ENCODE assay signal across 9 cellular contexts in the genomic region with DNA sequence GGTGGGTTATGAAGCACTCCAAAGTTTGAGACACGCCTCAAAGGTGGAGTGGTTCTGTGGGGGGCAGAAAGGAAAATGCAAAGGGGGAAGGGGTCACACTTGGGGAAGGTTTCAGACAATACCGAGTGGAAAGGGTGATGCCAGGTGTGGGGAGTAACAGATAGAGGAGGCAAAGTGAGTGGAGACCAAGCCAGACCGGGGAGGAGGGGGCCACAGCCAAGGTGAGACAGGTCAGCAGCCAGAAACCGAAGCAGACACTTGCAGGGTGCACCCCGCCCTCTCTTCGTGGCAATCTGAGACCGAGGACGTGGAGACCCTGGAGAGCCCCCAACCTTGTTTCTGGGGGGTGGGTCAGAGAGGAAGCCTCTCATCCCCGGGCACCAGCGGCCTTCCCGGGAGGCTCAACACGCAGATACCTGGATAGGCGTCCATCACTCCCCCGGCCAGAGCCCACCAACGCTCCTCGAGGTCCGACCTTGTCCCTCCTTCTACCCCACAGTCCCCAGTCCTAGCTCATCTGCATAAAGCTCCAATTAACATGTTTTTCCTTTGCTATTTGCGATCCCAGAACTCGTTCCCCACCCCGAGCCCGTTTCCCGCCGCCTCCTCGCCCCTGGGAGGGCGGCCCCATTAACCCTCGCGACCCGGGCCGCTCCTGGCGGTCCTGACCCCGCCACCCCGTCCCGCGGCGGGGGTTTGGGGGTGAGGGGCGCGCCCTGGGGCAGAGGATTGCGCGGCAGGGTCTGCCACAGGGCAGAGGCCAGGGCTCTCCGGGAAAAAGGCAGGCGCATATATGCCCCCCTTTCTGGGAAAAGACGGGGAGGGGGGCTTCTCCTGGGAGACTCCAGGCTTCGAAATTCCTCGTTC. TPM values are rescaled to one million over a fixed set of nuclear protein-coding genes. Genes with fewer than 3 reads are reported as not detected.
DNase-seq lines count a peak whose midpoint lies in the region; ATAC-seq, FAIRE-seq and TF ChIP-seq lines count a peak whose summit lies in the region.
"Had no signal": no experiment of that assay in that cellular context is flagged by ENCODE, and none has a peak within 500 bp of the region (broad histone marks: within the 10 kb centered on the region; RNA-seq: fewer than 3 reads in every experiment).

No MANE protein-coding gene starts in this region.

- no peak for TF ChIP-seq RAD21 in HepG2 (CRISPR knock-in tag; IDR thresholded peaks at IDR 0.05)

- no peak overlapping the region for H3K9ac ChIP-seq in HepG2 (ENCODE audit: insufficient read depth, low read depth, low read length)

- H3K4me3 ChIP-seq in HepG2 (replicated peaks in 1 of 3; ENCODE audit: insufficient read depth in 1 of 3, low read depth in 2 of 3, low read length in 3 of 3) (no peak overlapping the region), right lobe of liver (no peak overlapping the region)
- H3K4me3 ChIP-seq: lung had no signal

- ATAC-seq in HepG2 (no peak), right lobe of liver (no peak), HG03457 (IDR thresholded peaks at IDR 0.05; ENCODE audit: unreplicated experiment) (no peak), HG03175 (IDR thresholded peaks at IDR 0.05; ENCODE audit: unreplicated experiment) (no peak)

- no peak for TF ChIP-seq EP300 in HepG2 (IDR thresholded peaks at IDR 0.05; ENCODE audit: low read depth in 2 of 2, low read length in 2 of 2)
- no peak for TF ChIP-seq EP300 in HepG2 (CRISPR knock-in tag; IDR thresholded peaks at IDR 0.05; ENCODE audit: borderline replicate concordance)

- H3K4me1 ChIP-seq in HepG2 (ENCODE audit: insufficient read depth, low read length) = peaks cover 30% of the 10 kb centered on the region
- H3K4me1 ChIP-seq in right lobe of liver = peaks cover 0 to 33% (median 11%) of the 10 kb centered on the region in 4 donors

- H3K27me3 ChIP-seq in HepG2 (ENCODE audit: control insufficient read depth in 1 of 2, insufficient read depth in 2 of 2, low read length in 2 of 2) (no peaks in the 10 kb centered on the region), right lobe of liver (no peaks in the 10 kb centered on the region)

- H3K27ac ChIP-seq in HepG2 (ENCODE audit: extremely low read length, insufficient read depth, low read length) (no peak overlapping the region), right lobe of liver (no peak overlapping the region)

- no peaks in the 10 kb centered on the region for H3K79me2 ChIP-seq in HepG2 (ENCODE audit: insufficient read depth, low read length)

- H3K4me1 Mint-ChIP-seq in brain (peaks cover 40% of the 10 kb centered on the region), mesothelial cell of epicardium (peaks cover 17% of the 10 kb centered on the region)

- H3K4me2 ChIP-seq in HepG2 (ENCODE audit: low read depth, low read length) = no peak overlapping the region

- no peaks in the 10 kb centered on the region for H4K20me1 ChIP-seq in HepG2 (ENCODE audit: insufficient read depth, low read length)

- CTCF ChIA-PET in HepG2 (lab: Yijun Ruan, JAX; ENCODE audit: low intra/inter-chr PET ratio, low total read pairs) = no interaction called here

- intact Hi-C loops in HepG2 (cut with micrococcal nuclease; ENCODE audit: unreplicated experiment) (no loop called here), right lobe of liver (cut with DNase I) (loop anchor here in 1 of 2 donors (10.0 kb wide), 1 partner anchor 137 kb away; no protein-coding TSS in a partner anchor)

- FAIRE-seq in HepG2 (lab: Jason Lieb, UNC) = no peak

- TF ChIP-seq POLR2A in HepG2 (IDR thresholded peaks at IDR 0.05; ENCODE audit: insufficient read depth in 1 of 2, low read depth in 2 of 2, low read length in 2 of 2) (no peak), right lobe of liver (IDR thresholded peaks at IDR 0.05) (no peak)

- H3K27ac Mint-ChIP-seq in brain (peak overlapping the region in 2 of 5 experiments; percentile 73 to 95), mesothelial cell of epicardium (no peak overlapping the region)

- peaks cover 49% of the 10 kb centered on the region for H3K27me3 Mint-ChIP-seq in brain
- peaks cover 75% of the 10 kb centered on the region for H3K27me3 Mint-ChIP-seq in mesothelial cell of epicardium (ENCODE audit: low read depth)

- no TSS peak for BruUV-seq in HepG2 (replicated peaks; lab: Mats Ljungman, UMichigan)

- H3K36me3 ChIP-seq in HepG2 (replicated peaks in 1 of 2; ENCODE audit: control insufficient read depth in 1 of 2, insufficient read depth in 2 of 2, low read length in 2 of 2) = peaks cover 16 to 36% of the 10 kb centered on the region in 2 experiments
- H3K36me3 ChIP-seq in right lobe of liver = peaks cover 0 to 35% (median 18%) of the 10 kb centered on the region in 4 donors

- WGBS in HepG2 (ENCODE audit: low lambda C conversion rate) = 95% methylated on average over 37 of the region's 44 CpGs
- 28% methylated on average over 34 of the region's 44 CpGs for WGBS in right lobe of liver (ENCODE audit: insufficient coverage, low coverage, low lambda C conversion rate, missing lambda C conversion rate)

- H3K36me3 Mint-ChIP-seq in brain (no peaks in the 10 kb centered on the region), mesothelial cell of epicardium (no peaks in the 10 kb centered on the region)

- in situ Hi-C loops in HepG2 (cut with HindIII; ENCODE audit: extremely low pct_ligation_motif_present, low pct_unique_long_range_greater_than_20kb) = no loop called here

- H3K9me3 ChIP-seq in HepG2 (ENCODE audit: low read length) (no peaks in the 10 kb centered on the region), right lobe of liver (no peaks in the 10 kb centered on the region)

- H3K4me3 Mint-ChIP-seq in brain = peak overlapping the region; percentile 80 to 86 (median 83)
- H3K4me3 Mint-ChIP-seq in mesothelial cell of epicardium = peak overlapping the region; percentile 65

- POLR2A ChIA-PET in HepG2 (lab: Yijun Ruan, JAX) = interaction anchor here (1.3 to 1.8 kb wide), 2 partner anchors 20 to 33 kb away, joined by 3 to 4 read pairs; a partner anchor contains a TSS

- H3K9me3 Mint-ChIP-seq in brain (peaks cover 0 to 2% (median 0%) of the 10 kb centered on the region in 5 experiments), mesothelial cell of epicardium (no peaks in the 10 kb centered on the region)

- DNase-seq in HepG2 (ENCODE audit: low spot score) (no peak), right lobe of liver (no peak), mesothelial cell of epicardium (ENCODE audit: low spot score in 2 of 2, unreplicated experiment in 2 of 2) (no peak), GDM1 (lab: John Stamatoyannopoulos, UW) (no peak), NCI-H510A (lab: John Stamatoyannopoulos, UW) (no peak)

- TF ChIP-seq CTCF in HepG2 (CRISPR knock-in tag; IDR thresholded peaks at IDR 0.05) (no peak), right lobe of liver (IDR thresholded peaks at IDR 0.05) (no peak), brain (conservative IDR thresholded peaks at IDR 0.05) (no peak), mesothelial cell of epicardium (IDR thresholded peaks at IDR 0.05; ENCODE audit: unreplicated experiment) (no peak)

- no peak overlapping the region for H2AFZ ChIP-seq in HepG2 (ENCODE audit: low read length)

RNA-seq across cellular contexts. Expression of a gene that starts 21.8 kb away (rescaled TPM):
- total RNA-seq in HepG2 (2016; rRNA removed; fragmentation: Illumina TruSeq; extraction: Trizol) = 0.45 and 1.3 TPM in 2 replicates
- total RNA-seq in HepG2 (2016; cell fraction: cytosol; rRNA removed; fragmentation: Illumina TruSeq; extraction: Trizol; ENCODE audit: low read depth) = 0.71 and 0.79 TPM in 2 replicates
- 0.42 and 0.91 TPM in 2 replicates for total RNA-seq in HepG2 (2016; cell fraction: insoluble cytoplasmic fraction; rRNA removed; fragmentation: Illumina TruSeq; extraction: Trizol)
- 1.1 and 1.2 TPM in 2 replicates for total RNA-seq in HepG2 (2016; cell fraction: membrane; rRNA removed; fragmentation: Illumina TruSeq; extraction: Trizol)
- total RNA-seq in HepG2 (2016; cell fraction: nucleus; rRNA removed; fragmentation: Illumina TruSeq; extraction: Trizol) = 1.8 and 2.1 TPM in 2 replicates
- 4.3 and 8.4 TPM in 2 replicates for polyA plus RNA-seq in HepG2 (2011; rRNA removed)
- 3.6 and 3.9 TPM in 2 replicates for polyA plus RNA-seq in HepG2 (2011; cell fraction: cytosol; rRNA removed)
- 10.4 and 14.9 TPM in 2 replicates for polyA plus RNA-seq in HepG2 (2011; cell fraction: nucleus; rRNA removed)
- polyA plus RNA-seq in HepG2 (2012) = 14.7 and 15.9 TPM in 2 replicates
- 1.8 and 2.1 TPM in 2 replicates for polyA plus RNA-seq in HepG2 (2016; cell fraction: cytosol; fragmentation: Illumina TruSeq; extraction: Trizol; ENCODE audit: low read depth)
- polyA plus RNA-seq in HepG2 (2016; cell fraction: insoluble cytoplasmic fraction; fragmentation: Illumina TruSeq; extraction: Trizol; ENCODE audit: low read depth) = 1.9 and 2.5 TPM in 2 replicates
- polyA plus RNA-seq in HepG2 (2016; cell fraction: membrane; fragmentation: Illumina TruSeq; extraction: Trizol; ENCODE audit: low read depth) = 2.8 and 3.5 TPM in 2 replicates
- polyA plus RNA-seq in HepG2 (2016; cell fraction: nucleus; fragmentation: Illumina TruSeq; extraction: Trizol; ENCODE audit: insufficient read depth, low read depth) = 5.0 and 7.0 TPM in 2 replicates
- 0.72 and 4.8 TPM in 2 replicates for polyA minus RNA-seq in HepG2 (2011; rRNA and poly(A)+ RNA removed; ENCODE audit: low replicate concordance)
- 4.1 and 11.0 TPM in 2 replicates for polyA minus RNA-seq in HepG2 (2011; cell fraction: cytosol; rRNA and poly(A)+ RNA removed)
- polyA minus RNA-seq in HepG2 (2011; cell fraction: nucleus; rRNA and poly(A)+ RNA removed) = 2.3 and 3.7 TPM in 2 replicates
- total RNA-seq in right lobe of liver = 10 to 100 TPM; 12.5 to 54.4 (median 18.6) TPM
- 14.0 TPM for polyA plus RNA-seq in brain (ENCODE audit: insufficient read depth, low read depth, low replicate concordance)
- total RNA-seq in mesothelial cell of epicardium = 0.38 to 0.63 TPM (median 0.53 TPM) in 3 replicates

RNA-seq across cellular contexts. Expression of a gene that starts 33.4 kb away (rescaled TPM):
- total RNA-seq in HepG2 (2016; rRNA removed; fragmentation: Illumina TruSeq; extraction: Trizol) (40.0 and 72.3 TPM in 2 replicates), right lobe of liver (100 to 1,000 TPM in 3 of 6 experiments, 10 to 100 TPM in 3; 38.9 to 173 (median 106) TPM), mesothelial cell of epicardium (2.1 to 3.3 TPM (median 2.8 TPM) in 3 replicates)
- 44.5 and 47.1 TPM in 2 replicates for total RNA-seq in HepG2 (2016; cell fraction: cytosol; rRNA removed; fragmentation: Illumina TruSeq; extraction: Trizol; ENCODE audit: low read depth)
- total RNA-seq in HepG2 (2016; cell fraction: insoluble cytoplasmic fraction; rRNA removed; fragmentation: Illumina TruSeq; extraction: Trizol) = 32.3 and 72.1 TPM in 2 replicates
- 63.3 and 69.6 TPM in 2 replicates for total RNA-seq in HepG2 (2016; cell fraction: membrane; rRNA removed; fragmentation: Illumina TruSeq; extraction: Trizol)
- total RNA-seq in HepG2 (2016; cell fraction: nucleus; rRNA removed; fragmentation: Illumina TruSeq; extraction: Trizol) = 64.1 and 81.7 TPM in 2 replicates
- polyA plus RNA-seq in HepG2 (2011; rRNA removed) (87.6 and 124 TPM in 2 replicates), brain (ENCODE audit: insufficient read depth, low read depth, low replicate concordance) (1.6 TPM)
- 96.8 and 105 TPM in 2 replicates for polyA plus RNA-seq in HepG2 (2011; cell fraction: cytosol; rRNA removed)
- polyA plus RNA-seq in HepG2 (2011; cell fraction: nucleus; rRNA removed) = 190 and 210 TPM in 2 replicates
- 61.9 and 91.6 TPM in 2 replicates for polyA plus RNA-seq in HepG2 (2012)
- 41.6 and 44.0 TPM in 2 replicates for polyA plus RNA-seq in HepG2 (2016; cell fraction: cytosol; fragmentation: Illumina TruSeq; extraction: Trizol; ENCODE audit: low read depth)
- polyA plus RNA-seq in HepG2 (2016; cell fraction: insoluble cytoplasmic fraction; fragmentation: Illumina TruSeq; extraction: Trizol; ENCODE audit: low read depth) = 33.2 and 41.2 TPM in 2 replicates
- polyA plus RNA-seq in HepG2 (2016; cell fraction: membrane; fragmentation: Illumina TruSeq; extraction: Trizol; ENCODE audit: low read depth) = 58.0 and 63.5 TPM in 2 replicates
- polyA plus RNA-seq in HepG2 (2016; cell fraction: nucleus; fragmentation: Illumina TruSeq; extraction: Trizol; ENCODE audit: insufficient read depth, low read depth) = 111 TPM in 2 replicates
- polyA minus RNA-seq in HepG2 (2011; rRNA and poly(A)+ RNA removed; ENCODE audit: low replicate concordance) = 1.5 and 247 TPM in 2 replicates
- polyA minus RNA-seq in HepG2 (2011; cell fraction: cytosol; rRNA and poly(A)+ RNA removed) = 58.2 and 68.6 TPM in 2 replicates
- polyA minus RNA-seq in HepG2 (2011; cell fraction: nucleus; rRNA and poly(A)+ RNA removed) = 75.4 and 86.5 TPM in 2 replicates

RNA-seq across cellular contexts. Expression of a gene that starts 48.4 kb away (rescaled TPM):
- 82.2 and 103 TPM in 2 replicates for total RNA-seq in HepG2 (2016; rRNA removed; fragmentation: Illumina TruSeq; extraction: Trizol)
- 40.9 and 52.7 TPM in 2 replicates for total RNA-seq in HepG2 (2016; cell fraction: cytosol; rRNA removed; fragmentation: Illumina TruSeq; extraction: Trizol; ENCODE audit: low read depth)
- 87.8 and 108 TPM in 2 replicates for total RNA-seq in HepG2 (2016; cell fraction: insoluble cytoplasmic fraction; rRNA removed; fragmentation: Illumina TruSeq; extraction: Trizol)
- total RNA-seq in HepG2 (2016; cell fraction: membrane; rRNA removed; fragmentation: Illumina TruSeq; extraction: Trizol) = 48.0 and 65.2 TPM in 2 replicates
- 27.4 and 31.3 TPM in 2 replicates for total RNA-seq in HepG2 (2016; cell fraction: nucleus; rRNA removed; fragmentation: Illumina TruSeq; extraction: Trizol)
- 56.3 and 67.8 TPM in 2 replicates for polyA plus RNA-seq in HepG2 (2011; rRNA removed)
- 81.8 and 94.3 TPM in 2 replicates for polyA plus RNA-seq in HepG2 (2011; cell fraction: cytosol; rRNA removed)
- 18.2 and 20.2 TPM in 2 replicates for polyA plus RNA-seq in HepG2 (2011; cell fraction: nucleus; rRNA removed)
- 46.7 and 55.3 TPM in 2 replicates for polyA plus RNA-seq in HepG2 (2012)
- polyA plus RNA-seq in HepG2 (2016; cell fraction: cytosol; fragmentation: Illumina TruSeq; extraction: Trizol; ENCODE audit: low read depth) = 53.7 and 66.6 TPM in 2 replicates
- polyA plus RNA-seq in HepG2 (2016; cell fraction: insoluble cytoplasmic fraction; fragmentation: Illumina TruSeq; extraction: Trizol; ENCODE audit: low read depth) = 106 and 130 TPM in 2 replicates
- 52.5 and 68.9 TPM in 2 replicates for polyA plus RNA-seq in HepG2 (2016; cell fraction: membrane; fragmentation: Illumina TruSeq; extraction: Trizol; ENCODE audit: low read depth)
- polyA plus RNA-seq in HepG2 (2016; cell fraction: nucleus; fragmentation: Illumina TruSeq; extraction: Trizol; ENCODE audit: insufficient read depth, low read depth) = 53.7 and 58.9 TPM in 2 replicates
- 28.3 and 58.4 TPM in 2 replicates for polyA minus RNA-seq in HepG2 (2011; rRNA and poly(A)+ RNA removed; ENCODE audit: low replicate concordance)
- 7.7 and 8.8 TPM in 2 replicates for polyA minus RNA-seq in HepG2 (2011; cell fraction: cytosol; rRNA and poly(A)+ RNA removed)
- polyA minus RNA-seq in HepG2 (2011; cell fraction: nucleus; rRNA and poly(A)+ RNA removed) = 11.8 and 13.6 TPM in 2 replicates
- total RNA-seq in right lobe of liver = 10 to 100 TPM; 19.6 to 48.5 (median 39.0) TPM
- 98.7 TPM for polyA plus RNA-seq in brain (ENCODE audit: insufficient read depth, low read depth, low replicate concordance)
- 41.7 to 46.3 TPM (median 44.0 TPM) in 3 replicates for total RNA-seq in mesothelial cell of epicardium

RNA-seq across cellular contexts. Expression of a gene that starts 55.2 kb away (rescaled TPM):
- total RNA-seq in HepG2 (2016; rRNA removed; fragmentation: Illumina TruSeq; extraction: Trizol) (not detected in 2 replicates), right lobe of liver (100 to 1,000 TPM; 109 to 259 (median 185) TPM), mesothelial cell of epicardium (11.8 to 13.3 TPM (median 12.9 TPM) in 3 replicates)
- not detected in 2 replicates for total RNA-seq in HepG2 (2016; cell fraction: cytosol; rRNA removed; fragmentation: Illumina TruSeq; extraction: Trizol; ENCODE audit: low read depth)
- total RNA-seq in HepG2 (2016; cell fraction: insoluble cytoplasmic fraction; rRNA removed; fragmentation: Illumina TruSeq; extraction: Trizol) = not detected in 2 replicates
- total RNA-seq in HepG2 (2016; cell fraction: membrane; rRNA removed; fragmentation: Illumina TruSeq; extraction: Trizol) = not detected in 2 replicates
- total RNA-seq in HepG2 (2016; cell fraction: nucleus; rRNA removed; fragmentation: Illumina TruSeq; extraction: Trizol) = 0.31 TPM in 1 of 2 replicates, not detected in the other
- polyA plus RNA-seq in HepG2 (2011; rRNA removed) (2.6 and 4.2 TPM in 2 replicates), brain (ENCODE audit: insufficient read depth, low read depth, low replicate concordance) (7.4 TPM)
- 1.4 and 3.7 TPM in 2 replicates for polyA plus RNA-seq in HepG2 (2011; cell fraction: cytosol; rRNA removed)
- 3.4 and 4.2 TPM in 2 replicates for polyA plus RNA-seq in HepG2 (2011; cell fraction: nucleus; rRNA removed)
- 1.4 and 2.2 TPM in 2 replicates for polyA plus RNA-seq in HepG2 (2012)
- not detected in 2 replicates for polyA plus RNA-seq in HepG2 (2016; cell fraction: cytosol; fragmentation: Illumina TruSeq; extraction: Trizol; ENCODE audit: low read depth)
- polyA plus RNA-seq in HepG2 (2016; cell fraction: insoluble cytoplasmic fraction; fragmentation: Illumina TruSeq; extraction: Trizol; ENCODE audit: low read depth) = not detected in 2 replicates
- not detected in 2 replicates for polyA plus RNA-seq in HepG2 (2016; cell fraction: membrane; fragmentation: Illumina TruSeq; extraction: Trizol; ENCODE audit: low read depth)
- not detected in 2 replicates for polyA plus RNA-seq in HepG2 (2016; cell fraction: nucleus; fragmentation: Illumina TruSeq; extraction: Trizol; ENCODE audit: insufficient read depth, low read depth)
- polyA minus RNA-seq in HepG2 (2011; rRNA and poly(A)+ RNA removed; ENCODE audit: low replicate concordance) = 1.7 and 3.0 TPM in 2 replicates
- 2.6 TPM in 1 of 2 replicates, not detected in the other for polyA minus RNA-seq in HepG2 (2011; cell fraction: cytosol; rRNA and poly(A)+ RNA removed)
- 1.4 and 2.9 TPM in 2 replicates for polyA minus RNA-seq in HepG2 (2011; cell fraction: nucleus; rRNA and poly(A)+ RNA removed)

RNA-seq across cellular contexts. Expression of a gene that starts 55.2 kb away (rescaled TPM):
- total RNA-seq in HepG2 (2016; rRNA removed; fragmentation: Illumina TruSeq; extraction: Trizol) (not detected in 2 replicates), right lobe of liver (not detected), mesothelial cell of epicardium (not detected in 3 replicates)
- total RNA-seq in HepG2 (2016; cell fraction: cytosol; rRNA removed; fragmentation: Illumina TruSeq; extraction: Trizol; ENCODE audit: low read depth) = not detected in 2 replicates
- total RNA-seq in HepG2 (2016; cell fraction: insoluble cytoplasmic fraction; rRNA removed; fragmentation: Illumina TruSeq; extraction: Trizol) = not detected in 2 replicates
- not detected in 2 replicates for total RNA-seq in HepG2 (2016; cell fraction: membrane; rRNA removed; fragmentation: Illumina TruSeq; extraction: Trizol)
- not detected in 2 replicates for total RNA-seq in HepG2 (2016; cell fraction: nucleus; rRNA removed; fragmentation: Illumina TruSeq; extraction: Trizol)
- polyA plus RNA-seq in HepG2 (2011; rRNA removed) (0.04 TPM in 1 of 2 replicates, not detected in the other), brain (ENCODE audit: insufficient read depth, low read depth, low replicate concordance) (not detected)
- not detected in 2 replicates for polyA plus RNA-seq in HepG2 (2011; cell fraction: cytosol; rRNA removed)
- not detected in 2 replicates for polyA plus RNA-seq in HepG2 (2011; cell fraction: nucleus; rRNA removed)
- not detected in 2 replicates for polyA plus RNA-seq in HepG2 (2012)
- not detected in 2 replicates for polyA plus RNA-seq in HepG2 (2016; cell fraction: cytosol; fragmentation: Illumina TruSeq; extraction: Trizol; ENCODE audit: low read depth)
- not detected in 2 replicates for polyA plus RNA-seq in HepG2 (2016; cell fraction: insoluble cytoplasmic fraction; fragmentation: Illumina TruSeq; extraction: Trizol; ENCODE audit: low read depth)
- not detected in 2 replicates for polyA plus RNA-seq in HepG2 (2016; cell fraction: membrane; fragmentation: Illumina TruSeq; extraction: Trizol; ENCODE audit: low read depth)
- not detected in 2 replicates for polyA plus RNA-seq in HepG2 (2016; cell fraction: nucleus; fragmentation: Illumina TruSeq; extraction: Trizol; ENCODE audit: insufficient read depth, low read depth)
- polyA minus RNA-seq in HepG2 (2011; rRNA and poly(A)+ RNA removed; ENCODE audit: low replicate concordance) = not detected in 2 replicates
- not detected in 2 replicates for polyA minus RNA-seq in HepG2 (2011; cell fraction: cytosol; rRNA and poly(A)+ RNA removed)
- not detected in 2 replicates for polyA minus RNA-seq in HepG2 (2011; cell fraction: nucleus; rRNA and poly(A)+ RNA removed)
- total RNA-seq: lung had no signal
- polyA plus RNA-seq: lung had no signal
